8 cellular contexts compared by ENCODE assay signal in genomic region chr5:96876292-96876850, GRCh38. TPM values are rescaled to one million over a fixed set of nuclear protein-coding genes. Genes with fewer than 3 reads are reported as not detected.
A peak's percentile ranks its signal among the peaks of the same experiment; 100 is the strongest.
DNase-seq lines count a peak whose midpoint lies in the region; ATAC-seq and TF ChIP-seq lines count a peak whose summit lies in the region.

Gene ERAP2 (plus strand): TSS chr5:96876500. CDS start chr5:96879686, 3,186 bp downstream.

- H3K4me3 ChIP-seq in retinal pigment epithelial cell (ENCODE audit: low read length): peak within 1 kb of the TSS; percentile 41

- peak within 1 kb of the TSS; percentile 92 for H3K27ac Mint-ChIP-seq in activated T-helper 2 cell treated with anti-CD3 and anti-CD28 coated beads, Interferon-gamma antibody, Interleukin-2, Interleukin-4, amounts not matched to agents 10 μg/mL and 5 μg/mL and 100 μg/mL, durations not matched to agents 14 hours and 24 hours and 36 hours

- ATAC-seq in HG02571 (IDR thresholded peaks at IDR 0.05; ENCODE audit: unreplicated experiment) (peak; percentile 57), Right ventricle myocardium superior (ENCODE audit: poor library complexity) (peak; percentile 76)

- no peaks in the 10 kb centered on the region for H3K27me3 Mint-ChIP-seq in activated T-helper 2 cell treated with anti-CD3 and anti-CD28 coated beads, Interferon-gamma antibody, Interleukin-2, Interleukin-4, amounts not matched to agents 10 μg/mL and 5 μg/mL and 100 μg/mL, durations not matched to agents 14 hours and 24 hours and 36 hours (ENCODE audit: low read depth)

- H3K4me3 Mint-ChIP-seq in activated T-helper 2 cell treated with anti-CD3 and anti-CD28 coated beads, Interferon-gamma antibody, Interleukin-2, Interleukin-4, amounts not matched to agents 10 μg/mL and 5 μg/mL and 100 μg/mL, durations not matched to agents 14 hours and 24 hours and 36 hours (ENCODE audit: low read depth): peak within 1 kb of the TSS; percentile 84

- H3K9me3 Mint-ChIP-seq in activated T-helper 2 cell treated with anti-CD3 and anti-CD28 coated beads, Interferon-gamma antibody, Interleukin-2, Interleukin-4, amounts not matched to agents 10 μg/mL and 5 μg/mL and 100 μg/mL, durations not matched to agents 14 hours and 24 hours and 36 hours: no peaks in the 10 kb centered on the region

- peaks cover 20% of the 10 kb centered on the region for H3K36me3 Mint-ChIP-seq in activated T-helper 2 cell treated with anti-CD3 and anti-CD28 coated beads, Interferon-gamma antibody, Interleukin-2, Interleukin-4, amounts not matched to agents 10 μg/mL and 5 μg/mL and 100 μg/mL, durations not matched to agents 14 hours and 24 hours and 36 hours (ENCODE audit: low read depth)

- TF ChIP-seq CTCF in retinal pigment epithelial cell (conservative IDR thresholded peaks at IDR 0.05; ENCODE audit: low read depth, low read length): no peak

- peak; percentile 74 for DNase-seq in activated CD8-positive, alpha-beta memory T cell treated with anti-CD3 and anti-CD28 coated beads for 24 hours
- no peak for DNase-seq in activated CD8-positive, alpha-beta memory T cell treated with anti-CD3 and anti-CD28 coated beads, Interleukin-2, amount 50 U/mL, for 4 hours
- DNase-seq in NCI-H1048 (lab: John Stamatoyannopoulos, UW): peak; percentile 24
- no peak for DNase-seq in activated T-helper 2 cell treated with anti-CD3 and anti-CD28 coated beads, Interferon-gamma antibody, Interleukin-2, Interleukin-4, amounts not matched to agents 10 μg/mL and 5 μg/mL and 100 μg/mL, durations not matched to agents 14 hours and 24 hours and 36 hours (ENCODE audit: low spot score)
- no peak for DNase-seq in Right ventricle myocardium superior
- DNase-seq in retinal pigment epithelial cell (ENCODE audit: low read depth): no peak
- no peak for DNase-seq in T-helper 9 cell

- intact Hi-C loops in activated T-helper 2 cell treated with anti-CD3 and anti-CD28 coated beads, Interferon-gamma antibody, Interleukin-2, Interleukin-4, amounts not matched to agents 10 μg/mL and 5 μg/mL and 100 μg/mL, durations not matched to agents 14 hours and 24 hours and 36 hours (cut with micrococcal nuclease): loop anchor here (1.0 to 5.0 kb wide), 3 partner anchors 10 to 69 kb away; partner anchors contain the start of gene ERAP1
- intact Hi-C loops in Right ventricle myocardium superior (cut with DNase I): loop anchor here (10.0 kb wide), 1 partner anchor 108 kb away; no protein-coding TSS in a partner anchor

- H3K4me1 Mint-ChIP-seq in activated T-helper 2 cell treated with anti-CD3 and anti-CD28 coated beads, Interferon-gamma antibody, Interleukin-2, Interleukin-4, amounts not matched to agents 10 μg/mL and 5 μg/mL and 100 μg/mL, durations not matched to agents 14 hours and 24 hours and 36 hours (ENCODE audit: low read depth): peaks cover 64% of the 10 kb centered on the region

RNA-seq across cellular contexts. Expression of gene ERAP2, which starts in this region (rescaled TPM):
- total RNA-seq in activated T-helper 2 cell treated with anti-CD3 and anti-CD28 coated beads, Interferon-gamma antibody, Interleukin-2, Interleukin-4, amounts not matched to agents 10 μg/mL and 5 μg/mL and 100 μg/mL, durations not matched to agents 14 hours and 24 hours and 36 hours: 46.8 and 49.3 TPM in 2 replicates
- total RNA-seq in Right ventricle myocardium superior: 5.3 TPM

Comparison
In these comparisons a context has a peak if more than half of its experiments do, and no peak if none do; other contexts are left out.
1. DNase-seq: peak in activated CD8-positive, alpha-beta memory T cell treated with anti-CD3 and anti-CD28 coated beads for 24 hours (single experiment) and NCI-H1048 (single experiment); none in activated CD8-positive, alpha-beta memory T cell treated with anti-CD3 and anti-CD28 coated beads, Interleukin-2, amount 50 U/mL, for 4 hours (single experiment), activated T-helper 2 cell treated with anti-CD3 and anti-CD28 coated beads, Interferon-gamma antibody, Interleukin-2, Interleukin-4, amounts not matched to agents 10 μg/mL and 5 μg/mL and 100 μg/mL, durations not matched to agents 14 hours and 24 hours and 36 hours (single experiment), Right ventricle myocardium superior (single experiment), retinal pigment epithelial cell (single experiment) and T-helper 9 cell (single experiment).